12 cellular contexts compared by ENCODE assay signal in genomic region chr14:23118506-23119361, GRCh38. TPM values are rescaled to one million over a fixed set of nuclear protein-coding genes. Genes with fewer than 3 reads are reported as not detected.
DNase-seq lines count a peak whose midpoint lies in the region; ATAC-seq, FAIRE-seq and TF ChIP-seq lines count a peak whose summit lies in the region.
"Had no signal": no experiment of that assay in that cellular context is flagged by ENCODE, and none has a peak within 500 bp of the region (broad histone marks: within the 10 kb centered on the region; RNA-seq: fewer than 3 reads in every experiment).

TSS of gene CEBPE (minus strand) at chr14:23119255. CDS start at chr14:23119091, 164 bp downstream.

- H3K9me3 ChIP-seq in H1 (ENCODE audit: insufficient read depth in 2 of 2, low read depth in 1 of 2, low read length in 1 of 2) (no peaks in the 10 kb centered on the region; a peak in 1 of 4 replicates), thymus (ENCODE audit: control insufficient read depth) (no peaks in the 10 kb centered on the region)

- no peak within 1 kb of the TSS for H3K23ac ChIP-seq in H1 (ENCODE audit: insufficient read length)

- no peaks in the 10 kb centered on the region for H3K23me2 ChIP-seq in H1 (ENCODE audit: low read depth, low read length)

- H3K9ac ChIP-seq in H1 (replicated peaks in 1 of 4; ENCODE audit: extremely low read depth in 1 of 4, low read depth in 3 of 4, low read length in 3 of 4) = no peak within 1 kb of the TSS

- peak within 1 kb of the TSS; percentile 34 for H4K91ac ChIP-seq in H1 (replicated peaks; ENCODE audit: insufficient read length, low read length)

- H3K14ac ChIP-seq in H1 (ENCODE audit: insufficient read length) = no peak within 1 kb of the TSS

- H3K4ac ChIP-seq in H1 (replicated peaks; ENCODE audit: insufficient read length, low read depth, low read length) = peak within 1 kb of the TSS; percentile 23

- TF ChIP-seq RAD21 in H1 (IDR thresholded peaks at IDR 0.05 in 1 of 2, conservative IDR thresholded peaks at IDR 0.05 in 1 of 2; ENCODE audit: low read depth in 2 of 2, low read length in 2 of 2) = no peak

- no peaks in the 10 kb centered on the region for H3K36me3 ChIP-seq in H1 (ENCODE audit: control insufficient read depth in 2 of 4, insufficient read depth in 4 of 4, low read length in 3 of 4)
- no peaks in the 10 kb centered on the region for H3K36me3 ChIP-seq in thymus (ENCODE audit: control insufficient read depth, insufficient read depth)

- no peak for FAIRE-seq in H1 (lab: Jason Lieb, UNC)
- FAIRE-seq: endothelial cell of umbilical vein had no signal

- peak within 1 kb of the TSS; percentile 43; the same call in 1 of the 2 replicates for H2AFZ ChIP-seq in H1 (ENCODE audit: low read length)

- H3K27ac ChIP-seq in H1 (ENCODE audit: low read depth, low read length) (no peak within 1 kb of the TSS), thymus (ENCODE audit: low read depth) (peak within 1 kb of the TSS; percentile 84)

- no peak within 1 kb of the TSS for H3K4me2 ChIP-seq in H1 (ENCODE audit: insufficient read depth in 1 of 2, low read depth in 2 of 2, low read length in 2 of 2)

- H3K27me3 Mint-ChIP-seq in activated naive CD4-positive, alpha-beta T cell treated with anti-CD3 and anti-CD28 coated beads, Interleukin-2, amount 50 U/mL, for 24 hours = no peaks in the 10 kb centered on the region

- peak within 1 kb of the TSS; percentile 75; the same call in 1 of the 2 replicates for H2BK12ac ChIP-seq in H1 (ENCODE audit: low read depth, low read length)

- H2BK20ac ChIP-seq in H1 (ENCODE audit: low read length) = no peak within 1 kb of the TSS

- no peaks in the 10 kb centered on the region for H4K20me1 ChIP-seq in H1 (replicated peaks in 1 of 2; ENCODE audit: control insufficient read depth in 1 of 2, insufficient read depth in 2 of 2, low read length in 2 of 2)

- peaks cover 0 to 14% (median 6%) of the 10 kb centered on the region in 4 experiments; a peak in 6 of 7 replicates for H3K4me1 ChIP-seq in H1 (replicated peaks in 1 of 4; ENCODE audit: control insufficient read depth in 3 of 4, insufficient read depth in 4 of 4, low read length in 3 of 4)
- H3K4me1 ChIP-seq in thymus (ENCODE audit: control insufficient read depth, insufficient read depth, low read length) = peaks cover 9% of the 10 kb centered on the region

- peak within 1 kb of the TSS; percentile 31 for H2BK120ac ChIP-seq in H1 (replicated peaks; ENCODE audit: low read depth, low read length)

- H2BK5ac ChIP-seq in H1 (ENCODE audit: low read depth, low read length) = peak within 1 kb of the TSS; percentile 15; the same call in 1 of the 2 replicates

- peaks cover 48% of the 10 kb centered on the region for H3K4me1 Mint-ChIP-seq in activated naive CD4-positive, alpha-beta T cell treated with anti-CD3 and anti-CD28 coated beads, Interleukin-2, amount 50 U/mL, for 24 hours

- no peak within 1 kb of the TSS for H2AK5ac ChIP-seq in H1 (ENCODE audit: low read depth, low read length)

- 0 out of 2 replicates have a peak within 1 kb of the TSS, but pooled peaks have one; percentile 25 for H3K18ac ChIP-seq in H1 (ENCODE audit: extremely low read depth, low read length)

- H3K27ac Mint-ChIP-seq in activated naive CD4-positive, alpha-beta T cell treated with anti-CD3 and anti-CD28 coated beads, Interleukin-2, amount 50 U/mL, for 24 hours = peak within 1 kb of the TSS; percentile 85

- no peak for TF ChIP-seq CTCF in H1 (IDR thresholded peaks at IDR 0.05; ENCODE audit: control extremely low read depth in 1 of 3, insufficient read depth in 1 of 3, low read depth in 1 of 3, low read length in 3 of 3)

- H4K8ac ChIP-seq in H1 (ENCODE audit: extremely low read depth, insufficient read depth, low read length) = peak within 1 kb of the TSS; percentile 66

- H3K4me3 ChIP-seq in H1 (ENCODE audit: extremely low read depth in 1 of 4, insufficient read depth in 2 of 4, low read depth in 3 of 4, low read length in 4 of 4) (no peak within 1 kb of the TSS), thymus (ENCODE audit: low read length) (no peak within 1 kb of the TSS)

- POLR2A ChIA-PET in H1 (lab: Charles Lee; ENCODE audit: partially characterized antibody) = interaction anchor here (0.8 to 1.5 kb wide), 5 partner anchors 10 to 65 kb away, joined by 3 to 6 read pairs (median 4); partner anchors contain the start of genes ACIN1, C14orf119 and SLC7A8

- H3K36me3 Mint-ChIP-seq in activated naive CD4-positive, alpha-beta T cell treated with anti-CD3 and anti-CD28 coated beads, Interleukin-2, amount 50 U/mL, for 24 hours = peaks cover 1% of the 10 kb centered on the region
- H3K36me3 Mint-ChIP-seq: type B pancreatic cell had no signal

- 95% methylated on average over 16 of the region's 32 CpGs; no CpG with 5 or more reads in 1 of the 2 experiments for WGBS in H1 (ENCODE audit: extremely low coverage in 1 of 2, insufficient coverage in 1 of 2, insufficient read length in 1 of 2, insufficient replicate concordance in 2 of 2, low coverage in 1 of 2, low lambda C conversion rate in 2 of 2, missing lambda C conversion rate in 1 of 2), 2 experiments
- WGBS in thymus = 91% methylated on average over 32 of the region's 32 CpGs

- TF ChIP-seq EP300 in H1 (IDR thresholded peaks at IDR 0.05; ENCODE audit: borderline replicate concordance in 1 of 2, low read depth in 2 of 2, low read length in 2 of 2) = no peak

- no peaks in the 10 kb centered on the region for H3K79me1 ChIP-seq in H1 (ENCODE audit: low read depth, low read length)

- H2BK15ac ChIP-seq in H1 (ENCODE audit: low read length) = peak within 1 kb of the TSS; percentile 63

- TF ChIP-seq POLR2A in H1 (IDR thresholded peaks at IDR 0.05; ENCODE audit: control extremely low read depth in 1 of 2, low read depth in 2 of 2, low read length in 2 of 2) = no peak

- DNase-seq in activated naive CD4-positive, alpha-beta T cell treated with Interleukin-2 at 50 U/mL for 16 hours = no peak
- DNase-seq in SIG-M5 (lab: John Stamatoyannopoulos, UW) (peak; percentile 30), H1 (ENCODE audit: low read depth in 1 of 2, low spot score in 2 of 2) (no peak), NAMALWA (ENCODE audit: low spot score) (no peak)
- no peak for DNase-seq in stimulated activated CD4-positive, alpha-beta T cell treated with anti-CD3 and anti-CD28 coated beads, Interleukin-2, amount 100 ng/mL, for 24 hours
- DNase-seq: hippocampal formation had no signal

- peak within 1 kb of the TSS; percentile 21 for H3K4me3 Mint-ChIP-seq in activated naive CD4-positive, alpha-beta T cell treated with anti-CD3 and anti-CD28 coated beads, Interleukin-2, amount 50 U/mL, for 24 hours
- H3K4me3 Mint-ChIP-seq: type B pancreatic cell had no signal

- H3K79me2 ChIP-seq in H1 (ENCODE audit: control insufficient read depth in 1 of 2, insufficient read depth in 2 of 2, low read length in 2 of 2) = no peaks in the 10 kb centered on the region

- H4K5ac ChIP-seq in H1 (ENCODE audit: insufficient read length, low read depth, low read length) = no peak within 1 kb of the TSS

- CTCF ChIA-PET in H1 (lab: Charles Lee; ENCODE audit: partially characterized antibody) = interaction anchor here (0.6 to 11.8 kb wide), 15 partner anchors 8 to 192 kb away, joined by 3 to 290 read pairs (median 4); partner anchors contain the start of gene SLC7A8

- H3K9me3 Mint-ChIP-seq in activated naive CD4-positive, alpha-beta T cell treated with anti-CD3 and anti-CD28 coated beads, Interleukin-2, amount 50 U/mL, for 24 hours = no peaks in the 10 kb centered on the region
- H3K9me3 Mint-ChIP-seq: type B pancreatic cell had no signal

- ATAC-seq in GM21717 (IDR thresholded peaks at IDR 0.05; ENCODE audit: unreplicated experiment) = no peak

- H3K56ac ChIP-seq in H1 (replicated peaks; ENCODE audit: insufficient read length, low read depth, low read length) = no peak within 1 kb of the TSS

- H3K27me3 ChIP-seq in H1 (replicated peaks in 1 of 4; ENCODE audit: control insufficient read depth in 3 of 4, extremely low read depth in 1 of 4, insufficient read depth in 3 of 4, low read length in 3 of 4) (0 out of 7 replicates have a peak, but pooled peaks cover 0 to 3% (median 0%) of the 10 kb centered on the region in 4 experiments), thymus (ENCODE audit: control insufficient read depth, insufficient read depth) (no peaks in the 10 kb centered on the region)

TF ChIP-seq in H1, 55 proteins besides CTCF, POLR2A, EP300 and RAD21 (continues in another document):
- TF ChIP-seq CHD2 (IDR thresholded peaks at IDR 0.05; ENCODE audit: low read length) (no peak), JUND (IDR thresholded peaks at IDR 0.05; ENCODE audit: low read length) (no peak), CEBPB (IDR thresholded peaks at IDR 0.05; ENCODE audit: low read depth, low read length) (no peak), SP4 (IDR thresholded peaks at IDR 0.05; ENCODE audit: low read length) (no peak), HDAC2 (IDR thresholded peaks at IDR 0.05; ENCODE audit: borderline replicate concordance in 1 of 2, low read depth in 2 of 2, low read length in 2 of 2) (no peak), NRF1 (IDR thresholded peaks at IDR 0.05; ENCODE audit: low read depth, low read length) (no peak), E2F6 (IDR thresholded peaks at IDR 0.05) (no peak), RNF2 (IDR thresholded peaks at IDR 0.05; ENCODE audit: borderline replicate concordance, low read depth, low read length, missing control alignments, poor library complexity, severe bottlenecking) (no peak), TAF7 (optimal IDR thresholded peaks at IDR 0.05; ENCODE audit: borderline replicate concordance, low read depth, low read length) (no peak), SP1 (IDR thresholded peaks at IDR 0.05; ENCODE audit: low read depth, low read length) (no peak), SP2 (IDR thresholded peaks at IDR 0.05; ENCODE audit: low read length) (no peak), BRCA1 (IDR thresholded peaks at IDR 0.05; ENCODE audit: low read depth, low read length) (no peak), GABPA (IDR thresholded peaks at IDR 0.05; ENCODE audit: borderline replicate concordance, insufficient read depth, low read length) (no peak)

RNA-seq across cellular contexts. Expression of gene CEBPE, which starts in this region (rescaled TPM):
- total RNA-seq in H1 (2021; fragmentation: NEBNext Ultra II Directional; extraction: Animal tissue kit (Norgen Biotek cat#: 25700)) = not detected in 2 replicates
- 0.05 and 0.06 TPM in 2 replicates for polyA plus RNA-seq in H1 (2011; rRNA removed)
- polyA plus RNA-seq in H1 (2011; cell fraction: cytosol; rRNA removed) = 0.04 TPM
- not detected for polyA plus RNA-seq in H1 (2011; cell fraction: nucleus; rRNA removed)
- not detected in 4 replicates for polyA plus RNA-seq in H1 (2012, experiment 1 of 2)
- not detected for polyA plus RNA-seq in H1 (2012, experiment 2 of 2)
- polyA plus RNA-seq in H1 (2013, experiment 1 of 2) = 0.02 TPM
- not detected for polyA plus RNA-seq in H1 (2013, experiment 2 of 2)
- polyA minus RNA-seq in H1 (2011; rRNA and poly(A)+ RNA removed) = 0.10 TPM in 1 of 2 replicates, not detected in the other
- not detected for polyA minus RNA-seq in H1 (2011; cell fraction: cytosol; rRNA and poly(A)+ RNA removed)
- not detected for polyA minus RNA-seq in H1 (2011; cell fraction: nucleus; rRNA and poly(A)+ RNA removed)
- polyA plus RNA-seq in thymus = 0.87 TPM
- total RNA-seq: endothelial cell of umbilical vein, RPMI7951 had no signal
- polyA plus RNA-seq: endothelial cell of umbilical vein had no signal
